In the genomic region with DNA sequence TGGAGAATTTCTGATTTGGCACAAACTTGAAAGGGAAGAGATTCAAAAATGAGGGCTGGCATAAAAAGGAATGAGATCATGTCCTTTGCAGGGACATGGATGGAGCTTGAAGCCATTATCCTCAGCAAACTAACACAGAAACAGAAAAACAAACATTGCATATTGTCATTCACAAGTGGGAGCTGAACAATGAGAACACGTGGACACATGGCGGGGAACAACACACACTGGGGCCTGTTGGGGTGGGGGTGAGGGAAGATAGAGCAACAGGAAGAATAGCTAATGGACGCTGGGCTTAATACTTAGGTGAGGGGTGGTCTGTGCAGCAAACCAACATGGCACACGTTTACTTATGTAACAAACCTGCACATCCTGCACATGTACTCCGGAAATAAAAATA, we compare ENCODE assay signal across 8 cellular contexts.
DNase-seq lines count a peak whose midpoint lies in the region; ATAC-seq, FAIRE-seq and TF ChIP-seq lines count a peak whose summit lies in the region.
"Not testable (repeated sequence)": the region's sequence is repeated elsewhere in the genome, so short reads cannot be mapped to it uniquely, and the experiment has no call there.

No MANE protein-coding gene starts in this region.

- POLR2A ChIA-PET in A549 (lab: Yijun Ruan, JAX) = not testable (repeated sequence)

- FAIRE-seq in A549 (lab: Jason Lieb, UNC); keratinocyte (lab: Jason Lieb, UNC): not testable (repeated sequence)

- H4K20me1 ChIP-seq in GM23248 (ENCODE audit: insufficient read depth); keratinocyte (ENCODE audit: control insufficient read depth, extremely low read depth, insufficient read depth, low read length): not testable (repeated sequence)

- TF ChIP-seq EP300 in A549 (IDR thresholded peaks at IDR 0.05) = not testable (repeated sequence)

- H3K4me1 ChIP-seq in A549 = peaks cover 19% of the 10 kb centered on the region
- H3K4me1 ChIP-seq in GM23248 (ENCODE audit: insufficient read depth) = peaks cover 25% of the 10 kb centered on the region
- peaks cover 13% of the 10 kb centered on the region for H3K4me1 ChIP-seq in SJSA1 (replicated peaks)
- peaks cover 30% of the 10 kb centered on the region for H3K4me1 ChIP-seq in keratinocyte (ENCODE audit: control insufficient read depth, extremely low read depth, insufficient read depth, low read length)

- H3K27me3 Mint-ChIP-seq in progenitor cell of endocrine pancreas = not testable (repeated sequence)

- not testable (repeated sequence) for H3K9me1 ChIP-seq in keratinocyte (ENCODE audit: control insufficient read depth, extremely low read depth, insufficient read depth, low read length)

- 62% methylated on average over 5 of the region's 5 CpGs for WGBS in A549 (ENCODE audit: missing lambda C conversion rate)
- WGBS in GM23248 (ENCODE audit: low coverage in 1 of 2, low lambda C conversion rate in 2 of 2, missing lambda C conversion rate in 2 of 2), 2 experiments = 42 to 45% methylated on average over 5 of the region's 5 CpGs

- H3K36me3 ChIP-seq in GM23248 (ENCODE audit: low read depth); SJSA1; keratinocyte (ENCODE audit: control insufficient read depth in 2 of 2, extremely low read depth in 1 of 2, insufficient read depth in 2 of 2, low read length in 2 of 2): not testable (repeated sequence)

- CTCF ChIA-PET in A549 (lab: Yijun Ruan, JAX) = not testable (repeated sequence)

- not testable (repeated sequence) for H3K27me3 ChIP-seq in GM23248 (replicated peaks; ENCODE audit: insufficient read depth); SJSA1 (replicated peaks); keratinocyte (ENCODE audit: control insufficient read depth, extremely low read depth, insufficient read depth, low read length)

- not testable (repeated sequence) for H3F3A ChIP-seq in GM23248 (ENCODE audit: insufficient read depth)

- TF ChIP-seq CTCF in A549 (IDR thresholded peaks at IDR 0.05); keratinocyte (optimal IDR thresholded peaks at IDR 0.05 in 1 of 3, IDR thresholded peaks at IDR 0.05 in 1 of 3, conservative IDR thresholded peaks at IDR 0.05 in 1 of 3; ENCODE audit: extremely low read depth in 1 of 3, insufficient read depth in 2 of 3, low read length in 3 of 3); progenitor cell of endocrine pancreas (IDR thresholded peaks at IDR 0.05; ENCODE audit: unreplicated experiment): not testable (repeated sequence)

- peak overlapping the region; percentile 37 for H3K9ac ChIP-seq in GM23248
- not testable (repeated sequence) for H3K9ac ChIP-seq in keratinocyte (ENCODE audit: control insufficient read depth, extremely low read depth, insufficient read depth, low read length)

- DNase-seq in A549 (ENCODE audit: low read depth in 1 of 2, low spot score in 1 of 2) (peak in 1 of 2 experiments; percentile 4), NCI-H1436 (lab: John Stamatoyannopoulos, UW) (peak; percentile 9), NCI-H510A (lab: John Stamatoyannopoulos, UW) (peak; percentile 21), caudate nucleus (lab: John Stamatoyannopoulos, UW) (peak in 11 of 61 donors; percentile 1 to 16 (median 2))
- DNase-seq in GM23248; SJSA1 (ENCODE audit: low read depth in 1 of 2, low spot score in 2 of 2); keratinocyte (ENCODE audit: low read depth, low spot score); progenitor cell of endocrine pancreas (ENCODE audit: low spot score, unreplicated experiment): not testable (repeated sequence)

- H3K4me2 ChIP-seq in A549 (peak overlapping the region; percentile 46; the same call in 2 of the 3 replicates), GM23248 (ENCODE audit: unreplicated experiment) (peak overlapping the region; percentile 46)
- H3K4me2 ChIP-seq in keratinocyte (ENCODE audit: control insufficient read depth, extremely low read depth, insufficient read depth, low read depth, low read length) = not testable (repeated sequence)

- not testable (repeated sequence) for H3K36me3 Mint-ChIP-seq in progenitor cell of endocrine pancreas (ENCODE audit: insufficient read depth)

- H2AFZ ChIP-seq in GM23248 = peak overlapping the region; percentile 66
- peak overlapping the region; percentile 40 for H2AFZ ChIP-seq in keratinocyte (ENCODE audit: control insufficient read depth, low read length)

- TF ChIP-seq RAD21 in A549 (conservative IDR thresholded peaks at IDR 0.05 in 1 of 2, IDR thresholded peaks at IDR 0.05 in 1 of 2) = not testable (repeated sequence)

- H3K4me1 Mint-ChIP-seq in progenitor cell of endocrine pancreas (ENCODE audit: low read depth) = peaks cover 17% of the 10 kb centered on the region

- H3K79me2 ChIP-seq in GM23248 (ENCODE audit: insufficient read depth); keratinocyte (ENCODE audit: control insufficient read depth, insufficient read depth, low read length): not testable (repeated sequence)

- dilution Hi-C loops in keratinocyte (cut with MboI; ENCODE audit: extremely low pct_ligation_motif_present, low sequenced_read_pairs) = not testable (repeated sequence)

- not testable (repeated sequence) for H3K9me2 ChIP-seq in GM23248 (ENCODE audit: insufficient read depth)

- H3K9me3 Mint-ChIP-seq in progenitor cell of endocrine pancreas (ENCODE audit: low read depth) = not testable (repeated sequence)

- not testable (repeated sequence) for H3K4me3 ChIP-seq in A549, GM23248, SJSA1
- H3K4me3 ChIP-seq in keratinocyte (ENCODE audit: control insufficient read depth in 2 of 3, extremely low read depth in 1 of 3, insufficient read depth in 2 of 3, low read depth in 1 of 3, low read length in 3 of 3) = peak overlapping the region in 1 of 3 experiments; percentile 51

- TF ChIP-seq POLR2A in A549 (IDR thresholded peaks at IDR 0.05; ENCODE audit: low read length) = not testable (repeated sequence)

- H3K4me3 Mint-ChIP-seq in progenitor cell of endocrine pancreas (ENCODE audit: low read depth) = not testable (repeated sequence)

- H3K9me3 ChIP-seq in A549 = peaks cover 32% of the 10 kb centered on the region
- not testable (repeated sequence) for H3K9me3 ChIP-seq in GM23248 (ENCODE audit: low read depth); SJSA1 (replicated peaks); keratinocyte (ENCODE audit: control insufficient read depth, low read depth, low read length)

- H3K27ac Mint-ChIP-seq in progenitor cell of endocrine pancreas = peak overlapping the region; percentile 89

- ATAC-seq in A549 = not testable (repeated sequence)

- H3K27ac ChIP-seq in A549 (peak overlapping the region; percentile 85 to 91), GM23248 (peak overlapping the region; percentile 77), SJSA1 (peak overlapping the region; percentile 69), caudate nucleus (ENCODE audit: low read depth, low read length) (peak overlapping the region; percentile 63), keratinocyte (ENCODE audit: control insufficient read depth, insufficient read depth, low read length) (peak overlapping the region; percentile 47)

- in situ Hi-C loops in GM23248 (cut with MboI) = not testable (repeated sequence)
